In the genomic region with DNA sequence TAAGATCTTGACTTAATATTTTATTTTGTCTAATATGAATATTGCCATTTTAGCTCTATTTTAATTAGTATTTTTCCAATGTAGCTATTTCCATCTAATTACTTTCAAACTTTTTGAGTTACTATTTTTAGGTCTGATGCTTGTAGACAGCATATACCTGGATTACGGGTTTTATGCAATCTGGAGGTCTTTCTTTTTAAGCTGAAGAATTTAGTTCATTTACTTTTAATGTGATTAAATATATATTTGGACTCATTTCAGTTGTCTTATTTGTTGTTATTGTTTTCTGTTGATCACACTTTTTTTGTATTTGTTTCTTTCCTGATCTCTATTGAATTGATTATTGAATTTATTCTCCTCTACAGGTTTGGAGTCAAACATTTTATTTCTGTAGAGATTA, we compare ENCODE assay signal across 9 cellular contexts. TPM values are rescaled to one million over a fixed set of nuclear protein-coding genes. Genes with fewer than 3 reads are reported as not detected.
"Had no signal": no experiment of that assay in that cellular context is flagged by ENCODE, and none has a peak within 500 bp of the region (broad histone marks: within the 10 kb centered on the region; RNA-seq: fewer than 3 reads in every experiment).

No MANE protein-coding gene starts in this region.

- FAIRE-seq: G401.6, GM12878, GM12891, GM12892, GM18507, GM19239 had no signal

- DNase-seq: GDM1, GF-D8 had no signal

- H3K4me3 ChIP-seq: GM12878 had no signal

- ATAC-seq: GM12878 had no signal

RNA-seq across cellular contexts. Expression of a gene that starts 30.3 kb away (rescaled TPM):
- total RNA-seq: G401 had no signal
- polyA plus RNA-seq: GM12878 had no signal
